In genomic region chr17:27741361-27741861, GRCh38 we compare ENCODE assay signal across 18 cellular contexts. TPM values are rescaled to one million over a fixed set of nuclear protein-coding genes. Genes with fewer than 3 reads are reported as not detected.
DNase-seq lines count a peak whose midpoint lies in the region; ATAC-seq, FAIRE-seq and TF ChIP-seq lines count a peak whose summit lies in the region.
"Had no signal": no experiment of that assay in that cellular context is flagged by ENCODE, and none has a peak within 500 bp of the region (broad histone marks: within the 10 kb centered on the region; RNA-seq: fewer than 3 reads in every experiment).

No MANE protein-coding gene starts in this region.

- 57% methylated on average over 9 of the region's 9 CpGs for WGBS in A549 (ENCODE audit: missing lambda C conversion rate)
- WGBS in GM23248 (ENCODE audit: low coverage in 1 of 2, low lambda C conversion rate in 2 of 2, missing lambda C conversion rate in 2 of 2), 2 experiments, result 7 to 8% methylated on average over 9 of the region's 9 CpGs

- H3K79me2 ChIP-seq in GM23248 (ENCODE audit: insufficient read depth), result no peaks in the 10 kb centered on the region

- 0 out of 2 replicates have a peak, but pooled peaks cover 5% of the 10 kb centered on the region for H3F3A ChIP-seq in GM23248 (ENCODE audit: insufficient read depth)

- H3K27me3 Mint-ChIP-seq in endothelial cell (ENCODE audit: unreplicated experiment), result peaks cover 4% of the 10 kb centered on the region
- H3K27me3 Mint-ChIP-seq: activated B cell treated with CpG ODN at 0.5 μM for 24 hours; activated naive CD8-positive, alpha-beta T cell treated with anti-CD3 and anti-CD28 coated beads, Interleukin-2, amount 50 U/mL, for 24 hours; IgD-negative memory B cell had no signal

- H3K9me3 ChIP-seq in A549 (no peaks in the 10 kb centered on the region), GM23248 (ENCODE audit: low read depth) (no peaks in the 10 kb centered on the region)

- H3K4me2 ChIP-seq in A549 (no peak overlapping the region), GM23248 (ENCODE audit: unreplicated experiment) (peak overlapping the region; percentile 2)
- H3K4me2 ChIP-seq: neural progenitor cell had no signal

- peak; percentile 19 to 62; a peak in 3 of 6 replicates for ATAC-seq in A549
- ATAC-seq: activated naive CD8-positive, alpha-beta T cell treated with anti-CD3 and anti-CD28 coated beads, Interleukin-2, amount 50 U/mL, for 24 hours; HCT116 had no signal

- H3K36me3 ChIP-seq in GM23248 (ENCODE audit: low read depth) (no peaks in the 10 kb centered on the region), bronchial epithelial cell (ENCODE audit: control insufficient read depth, insufficient read depth, low read length) (no peaks in the 10 kb centered on the region)
- H3K36me3 ChIP-seq: neural progenitor cell had no signal

- H3K4me3 Mint-ChIP-seq in endothelial cell (ENCODE audit: unreplicated experiment), result no peak overlapping the region
- H3K4me3 Mint-ChIP-seq: activated B cell treated with CpG ODN at 0.5 μM for 24 hours; activated naive CD8-positive, alpha-beta T cell treated with anti-CD3 and anti-CD28 coated beads, Interleukin-2, amount 50 U/mL, for 24 hours; activated T-helper 1 cell treated with anti-CD3 and anti-CD28 coated beads, Interleukin-12 subunit alpha, Interleukin-12 subunit beta, Interleukin-2, Interleukin-4 antibody, amounts not matched to agents 30 ng/mL and 10 ng/mL and 1 ng/mL, durations not matched to agents 14 hours and 24 hours and 36 hours; IgD-negative memory B cell; neural progenitor cell had no signal

- no peak for DNase-seq in A549 (ENCODE audit: low read depth in 1 of 2, low spot score in 1 of 2)
- peak; percentile 84 for DNase-seq in GM23248
- peak; percentile 21 for DNase-seq in bronchial epithelial cell (ENCODE audit: low read depth)
- peak; percentile 50 for DNase-seq in islet precursor cell
- DNase-seq in OCI-M1 (lab: John Stamatoyannopoulos, UW), result no peak
- DNase-seq in NCI-H510A (lab: John Stamatoyannopoulos, UW), result no peak
- DNase-seq in endothelial cell (ENCODE audit: low spot score), result no peak
- no peak for DNase-seq in MV-4-11 (lab: John Stamatoyannopoulos, UW)
- DNase-seq: activated B cell treated with CpG ODN at 0.5 μM for 24 hours; activated CD8-positive, alpha-beta memory T cell treated with anti-CD3 and anti-CD28 coated beads for 24 hours; activated naive CD8-positive, alpha-beta T cell treated with anti-CD3 and anti-CD28 coated beads, Interleukin-2, amount 50 U/mL, for 24 hours; NCI-H1092 treated with DMSO at 0.1 percent for 48 hours; SHP77; T-helper 2 cell had no signal

- FAIRE-seq in A549 (lab: Jason Lieb, UNC) (no peak), bronchial epithelial cell (lab: Jason Lieb, UNC) (peak; percentile 23)

- no peaks in the 10 kb centered on the region for H3K9me2 ChIP-seq in GM23248 (ENCODE audit: insufficient read depth)

- H3K36me3 Mint-ChIP-seq in endothelial cell (ENCODE audit: low read depth, unreplicated experiment), result no peaks in the 10 kb centered on the region
- H3K36me3 Mint-ChIP-seq: neural progenitor cell had no signal

- POLR2A ChIA-PET in A549 (lab: Yijun Ruan, JAX), result no interaction called here

- H3K27ac ChIP-seq in A549 (no peak overlapping the region), GM23248 (no peak overlapping the region)
- H3K27ac ChIP-seq: neural progenitor cell had no signal

- 0 out of 2 replicates have a peak overlapping the region, but pooled peaks have one; percentile 15 for H3K9ac ChIP-seq in GM23248
- H3K9ac ChIP-seq: neural progenitor cell had no signal

- H3K4me1 Mint-ChIP-seq in endothelial cell (ENCODE audit: unreplicated experiment), result peaks cover 7% of the 10 kb centered on the region
- H3K4me1 Mint-ChIP-seq: neural progenitor cell had no signal

- TF ChIP-seq CTCF in A549 (IDR thresholded peaks at IDR 0.05) (no peak), bronchial epithelial cell (IDR thresholded peaks at IDR 0.05; ENCODE audit: insufficient read depth, low read length, severe bottlenecking) (no peak), endothelial cell (IDR thresholded peaks at IDR 0.05; ENCODE audit: unreplicated experiment) (no peak)

- H3K4me1 ChIP-seq in A549 (no peaks in the 10 kb centered on the region), GM23248 (ENCODE audit: insufficient read depth) (no peaks in the 10 kb centered on the region)
- H3K4me1 ChIP-seq: neural progenitor cell had no signal

- no peak for TF ChIP-seq RAD21 in A549 (conservative IDR thresholded peaks at IDR 0.05 in 1 of 2, IDR thresholded peaks at IDR 0.05 in 1 of 2)

- H3K9me3 Mint-ChIP-seq in endothelial cell (ENCODE audit: unreplicated experiment), result no peaks in the 10 kb centered on the region
- H3K9me3 Mint-ChIP-seq: activated B cell treated with CpG ODN at 0.5 μM for 24 hours; activated naive CD8-positive, alpha-beta T cell treated with anti-CD3 and anti-CD28 coated beads, Interleukin-2, amount 50 U/mL, for 24 hours; activated T-helper 1 cell treated with anti-CD3 and anti-CD28 coated beads, Interleukin-12 subunit alpha, Interleukin-12 subunit beta, Interleukin-2, Interleukin-4 antibody, amounts not matched to agents 30 ng/mL and 10 ng/mL and 1 ng/mL, durations not matched to agents 14 hours and 24 hours and 36 hours; IgD-negative memory B cell; neural progenitor cell had no signal

- H3K27me3 ChIP-seq in GM23248 (replicated peaks; ENCODE audit: insufficient read depth), result 0 out of 2 replicates have a peak, but pooled peaks cover 2% of the 10 kb centered on the region
- no peaks in the 10 kb centered on the region for H3K27me3 ChIP-seq in bronchial epithelial cell (ENCODE audit: control insufficient read depth, insufficient read depth, low read length)
- H3K27me3 ChIP-seq: neural progenitor cell had no signal

- in situ Hi-C loops in GM23248 (cut with MboI), result loop anchor here (10.0 kb wide), 1 partner anchor 117 kb away; no protein-coding TSS in a partner anchor

- no peak overlapping the region for H3K4me3 ChIP-seq in A549
- no peak overlapping the region for H3K4me3 ChIP-seq in GM23248
- H3K4me3 ChIP-seq in bronchial epithelial cell (ENCODE audit: low read depth, low read length), result no peak overlapping the region
- H3K4me3 ChIP-seq: neural progenitor cell had no signal

- no peak for TF ChIP-seq EP300 in A549 (IDR thresholded peaks at IDR 0.05)

- H2AFZ ChIP-seq in GM23248, result no peak overlapping the region
- H2AFZ ChIP-seq: neural progenitor cell had no signal

- no peak overlapping the region for H3K27ac Mint-ChIP-seq in endothelial cell (ENCODE audit: unreplicated experiment)
- H3K27ac Mint-ChIP-seq: activated B cell treated with CpG ODN at 0.5 μM for 24 hours; activated naive CD8-positive, alpha-beta T cell treated with anti-CD3 and anti-CD28 coated beads, Interleukin-2, amount 50 U/mL, for 24 hours; activated T-helper 1 cell treated with anti-CD3 and anti-CD28 coated beads, Interleukin-12 subunit alpha, Interleukin-12 subunit beta, Interleukin-2, Interleukin-4 antibody, amounts not matched to agents 30 ng/mL and 10 ng/mL and 1 ng/mL, durations not matched to agents 14 hours and 24 hours and 36 hours; neural progenitor cell had no signal

- no peak for TF ChIP-seq POLR2A in A549 (IDR thresholded peaks at IDR 0.05; ENCODE audit: low read length)

- CTCF ChIA-PET in A549 (lab: Yijun Ruan, JAX), result interaction anchor here (0.7 to 5.3 kb wide), 7 partner anchors 13 to 143 kb away, joined by 3 to 30 read pairs (median 5); no protein-coding TSS in a partner anchor

- H4K20me1 ChIP-seq in GM23248 (ENCODE audit: insufficient read depth), result no peaks in the 10 kb centered on the region

TF ChIP-seq in A549, 52 proteins besides CTCF, POLR2A, EP300 and RAD21:
- TF ChIP-seq NPAS2 (CRISPR knock-in tag; IDR thresholded peaks at IDR 0.05; ENCODE audit: borderline replicate concordance) (no peak), ZC3H11A (IDR thresholded peaks at IDR 0.05) (no peak), RCOR1 (IDR thresholded peaks at IDR 0.05; ENCODE audit: low read depth, low read length) (no peak), JUN (IDR thresholded peaks at IDR 0.05) (no peak), E2F6 (IDR thresholded peaks at IDR 0.05; ENCODE audit: borderline replicate concordance, low read depth) (no peak), SMC3 (IDR thresholded peaks at IDR 0.05) (no peak), ELK1 (IDR thresholded peaks at IDR 0.05; ENCODE audit: low read depth, low read length) (no peak), NFE2L2 (conservative IDR thresholded peaks at IDR 0.05; ENCODE audit: low read length) (no peak), CHD2 (IDR thresholded peaks at IDR 0.05; ENCODE audit: low read length, partially characterized antibody) (no peak), TFCP2L1 (CRISPR knock-in tag; IDR thresholded peaks at IDR 0.05) (no peak), HDAC2 (IDR thresholded peaks at IDR 0.05) (no peak), HOXA7 (CRISPR knock-in tag; IDR thresholded peaks at IDR 0.05) (no peak), TP53 (CRISPR knock-in tag; IDR thresholded peaks at IDR 0.05) (no peak), ESRRA (IDR thresholded peaks at IDR 0.05; ENCODE audit: borderline replicate concordance, low read length) (no peak), MYC (IDR thresholded peaks at IDR 0.05; ENCODE audit: borderline replicate concordance, low read length) (no peak)

RNA-seq across cellular contexts. Expression of gene NOS2, which starts 58.9 kb away (rescaled TPM):
- polyA plus RNA-seq in A549 (2011; rRNA removed) (0.08 and 0.09 TPM in 2 replicates), A549 (2017; fragmentation: RNase III; extraction: RNeasy Plus Mini Kit Qiagen cat#74134 plus additional on column Dnase treatment) (0.13 to 0.18 TPM (median 0.17 TPM) in 3 replicates), GM23248 (2016; fragmentation: Nextera tagmentation; extraction: Ambion mirVana) (not detected in 2 replicates)
- 0.23 and 0.24 TPM in 2 replicates for polyA plus RNA-seq in A549 (2012; cell fraction: cytosol; rRNA removed)
- 0.21 and 0.37 TPM in 2 replicates for polyA plus RNA-seq in A549 (2012; cell fraction: nucleus; rRNA removed)
- polyA minus RNA-seq in A549 (2011; rRNA and poly(A)+ RNA removed), result 0.10 and 0.12 TPM in 2 replicates
- total RNA-seq in GM23248 (2014; rRNA removed; shearing (Covaris generic)), result not detected in 2 replicates
- total RNA-seq in bronchial epithelial cell (under 0.01 TPM in 1 of 2 replicates, not detected in the other), endothelial cell (ENCODE audit: unreplicated experiment) (1.3 TPM)
- total RNA-seq: activated B cell treated with CpG ODN at 0.5 μM for 24 hours; activated T-helper 1 cell treated with anti-CD3 and anti-CD28 coated beads, Interleukin-12 subunit alpha, Interleukin-12 subunit beta, Interleukin-2, Interleukin-4 antibody, amounts not matched to agents 30 ng/mL and 10 ng/mL and 1 ng/mL, durations not matched to agents 14 hours and 24 hours and 36 hours had no signal

Comparison
In these comparisons a context has a peak if more than half of its experiments do, and no peak if none do; other contexts are left out.
1. DNase-seq: peak in GM23248 (single experiment), bronchial epithelial cell (single experiment) and islet precursor cell (single experiment); none in A549 (0 of 2), OCI-M1 (single experiment), NCI-H510A (single experiment), endothelial cell (single experiment) and MV-4-11 (single experiment).